ENCODE assay signal across 4 cellular contexts in the genomic region with DNA sequence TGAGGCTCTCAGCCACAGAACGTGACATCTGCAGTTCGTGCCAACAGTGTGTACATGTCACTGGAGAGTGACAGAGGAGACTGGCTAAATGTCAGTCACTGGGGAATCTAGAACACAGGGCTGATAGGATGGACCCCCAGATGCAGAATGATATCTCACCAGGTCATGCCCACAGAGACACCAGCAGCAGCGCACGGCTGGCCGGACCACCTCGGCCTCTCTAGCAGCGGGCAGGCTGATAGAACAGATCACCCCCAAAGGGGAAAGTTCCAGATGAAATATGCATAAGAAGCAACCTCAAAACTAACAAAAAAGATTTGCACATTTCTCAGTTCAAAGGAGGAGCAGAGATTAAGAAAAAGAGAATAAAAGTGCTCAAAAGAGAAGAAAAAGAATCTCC.
"Had no signal": no experiment of that assay in that cellular context is flagged by ENCODE, and none has a peak within 500 bp of the region (broad histone marks: within the 10 kb centered on the region; RNA-seq: fewer than 3 reads in every experiment).

No MANE protein-coding gene starts in this region.

- ATAC-seq: GM23338 had no signal

- H3K4me3 ChIP-seq: GM23338, HAP-1 had no signal

- H3K4me3 Mint-ChIP-seq: GM23338, IgD-negative memory B cell had no signal

- DNase-seq: KBM-7 had no signal

- H3K4me1 ChIP-seq: HAP-1 had no signal

- H2AFZ ChIP-seq: GM23338 had no signal

- H3K27ac Mint-ChIP-seq: GM23338, IgD-negative memory B cell had no signal

- H3K4me2 ChIP-seq: GM23338 had no signal

- H3K9me3 Mint-ChIP-seq: IgD-negative memory B cell had no signal

- H3K36me3 ChIP-seq: HAP-1 had no signal

- H3K4me1 Mint-ChIP-seq: IgD-negative memory B cell had no signal

- H3K9me3 ChIP-seq: HAP-1 had no signal
